In the genomic region with DNA sequence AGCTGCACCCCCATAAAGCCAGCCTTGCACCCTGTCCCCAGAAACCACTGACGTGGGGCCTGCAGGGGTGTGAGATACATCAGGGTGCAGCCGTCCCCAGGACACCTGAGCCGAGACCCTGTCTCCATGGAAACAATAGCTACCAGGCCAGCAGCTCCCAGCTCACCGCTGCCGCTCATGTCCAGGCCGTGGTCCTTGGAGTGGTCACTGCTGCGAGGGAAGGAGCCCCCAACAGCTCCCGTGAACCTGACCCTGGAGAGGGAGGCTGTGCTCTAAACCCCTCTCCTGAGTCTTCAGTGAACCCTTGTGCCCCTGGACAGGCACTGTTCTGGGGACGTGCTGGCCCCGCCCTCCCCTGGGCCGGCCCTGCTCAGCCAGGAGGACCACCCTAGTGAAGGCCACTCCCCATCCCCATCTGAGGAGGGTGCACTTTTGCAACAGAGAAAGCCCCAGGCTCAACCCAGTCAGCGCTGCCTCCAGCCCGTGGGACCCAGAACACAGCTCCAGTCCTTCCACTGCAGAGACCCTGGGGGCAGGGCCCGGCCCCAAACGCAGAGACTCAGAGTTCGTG, we compare ENCODE assay signal across 9 cellular contexts. TPM values are rescaled to one million over a fixed set of nuclear protein-coding genes. Genes with fewer than 3 reads are reported as not detected.
DNase-seq lines count a peak whose midpoint lies in the region; ATAC-seq and TF ChIP-seq lines count a peak whose summit lies in the region.
"Had no signal": no experiment of that assay in that cellular context is flagged by ENCODE, and none has a peak within 500 bp of the region (broad histone marks: within the 10 kb centered on the region; RNA-seq: fewer than 3 reads in every experiment).

No MANE protein-coding gene starts in this region.

- H3K4me2 ChIP-seq in KMS-11 (peak overlapping the region; percentile 60), Karpas-422 (ENCODE audit: low read depth, low read length, poor library complexity, severe bottlenecking) (no peak overlapping the region)

- ATAC-seq in GM21423 (IDR thresholded peaks at IDR 0.05; ENCODE audit: unreplicated experiment) = no peak
- ATAC-seq in GM21367 (IDR thresholded peaks at IDR 0.05; ENCODE audit: unreplicated experiment) = no peak

- H3K27ac ChIP-seq in KMS-11 (no peak overlapping the region), esophagus muscularis mucosa (replicated peaks in 1 of 4) (peak overlapping the region; percentile 89 to 97 (median 96)), mesodermal cell (ENCODE audit: low read depth, low read length, severe bottlenecking) (peak overlapping the region; percentile 92), thyroid gland (peak overlapping the region; percentile 77 to 95 (median 87)), Karpas-422 (ENCODE audit: low read length) (no peak overlapping the region), SJCRH30 (no peak overlapping the region)

- TF ChIP-seq EP300 in esophagus muscularis mucosa (IDR thresholded peaks at IDR 0.05) = no peak

- no peaks in the 10 kb centered on the region for H3K9me2 ChIP-seq in Karpas-422 (replicated peaks; ENCODE audit: insufficient read depth, low read length)

- no peak for TF ChIP-seq CTCF in KMS-11 (conservative IDR thresholded peaks at IDR 0.05; ENCODE audit: low read depth, low read length)
- no peak for TF ChIP-seq CTCF in esophagus muscularis mucosa (IDR thresholded peaks at IDR 0.05)
- TF ChIP-seq CTCF in thyroid gland (IDR thresholded peaks at IDR 0.05) = no peak

- no peak for DNase-seq in esophagus muscularis mucosa (ENCODE audit: extremely low spot score)
- DNase-seq in thyroid gland = no peak
- DNase-seq in Karpas-422 = no peak
- no peak for DNase-seq in SJCRH30
- DNase-seq: NCI-H446 treated with DMSO at 0.1 percent for 48 hours had no signal

- H3K4me3 ChIP-seq in KMS-11 (IDR thresholded peaks at IDR 0.05; ENCODE audit: insufficient read depth, low read depth, low read length) (no peak overlapping the region), esophagus muscularis mucosa (peak overlapping the region; percentile 1 to 43 (median 28)), mesodermal cell (ENCODE audit: extremely low read depth, insufficient read depth, low read length, poor library complexity, severe bottlenecking) (peak overlapping the region; percentile 14), thyroid gland (replicated peaks in 1 of 3) (no peak overlapping the region), Karpas-422 (ENCODE audit: low read length) (no peak overlapping the region), SJCRH30 (no peak overlapping the region)

- H3K4me1 ChIP-seq in KMS-11 (ENCODE audit: low read depth, poor library complexity, severe bottlenecking) (peaks cover 13% of the 10 kb centered on the region), esophagus muscularis mucosa (peaks cover 69 to 83% (median 76%) of the 10 kb centered on the region in 4 donors), mesodermal cell (ENCODE audit: control insufficient read depth, insufficient read depth, low read length, poor library complexity, severe bottlenecking) (peaks cover 37% of the 10 kb centered on the region), thyroid gland (peaks cover 20 to 53% of the 10 kb centered on the region in 2 donors), Karpas-422 (ENCODE audit: low read length) (peaks cover 37% of the 10 kb centered on the region), SJCRH30 (peaks cover 12% of the 10 kb centered on the region; the same call in 1 of the 2 replicates)

- H3K9ac ChIP-seq in KMS-11 (no peak overlapping the region), Karpas-422 (ENCODE audit: low read length) (no peak overlapping the region)

- TF ChIP-seq POLR2A in esophagus muscularis mucosa (IDR thresholded peaks at IDR 0.05; ENCODE audit: low read depth) = no peak
- no peak for TF ChIP-seq POLR2A in thyroid gland (IDR thresholded peaks at IDR 0.05)

- intact Hi-C loops in esophagus muscularis mucosa (cut with DNase I) (loop anchor here (5.0 kb wide), 2 partner anchors 51 to 114 kb away; no protein-coding TSS in a partner anchor), thyroid gland (cut with DNase I) (no loop called here)

- H3K9me3 ChIP-seq in esophagus muscularis mucosa = no peaks in the 10 kb centered on the region
- no peaks in the 10 kb centered on the region for H3K9me3 ChIP-seq in mesodermal cell (ENCODE audit: control insufficient read depth, low read length)
- H3K9me3 ChIP-seq in thyroid gland = no peaks in the 10 kb centered on the region
- H3K9me3 ChIP-seq in Karpas-422 (ENCODE audit: low read length) = no peaks in the 10 kb centered on the region
- no peaks in the 10 kb centered on the region for H3K9me3 ChIP-seq in SJCRH30 (replicated peaks)

- peaks cover 6% of the 10 kb centered on the region; the same call in 1 of the 2 replicates for H3K27me3 ChIP-seq in KMS-11 (ENCODE audit: insufficient read depth, low read depth)
- no peaks in the 10 kb centered on the region for H3K27me3 ChIP-seq in esophagus muscularis mucosa
- H3K27me3 ChIP-seq in thyroid gland = no peaks in the 10 kb centered on the region
- H3K27me3 ChIP-seq in Karpas-422 (ENCODE audit: low read length) = no peaks in the 10 kb centered on the region
- no peaks in the 10 kb centered on the region; the same call in 1 of the 2 replicates for H3K27me3 ChIP-seq in SJCRH30

- H3K36me3 ChIP-seq in KMS-11 (ENCODE audit: insufficient read depth) (no peaks in the 10 kb centered on the region), esophagus muscularis mucosa (no peaks in the 10 kb centered on the region), mesodermal cell (ENCODE audit: control insufficient read depth, insufficient read depth, low read length) (no peaks in the 10 kb centered on the region), thyroid gland (no peaks in the 10 kb centered on the region), Karpas-422 (ENCODE audit: insufficient read depth, low read length) (no peaks in the 10 kb centered on the region), SJCRH30 (no peaks in the 10 kb centered on the region)

- peak overlapping the region; percentile 81; the same call in 1 of the 2 replicates for H2AFZ ChIP-seq in KMS-11 (ENCODE audit: low read depth)
- no peak overlapping the region for H2AFZ ChIP-seq in Karpas-422 (ENCODE audit: low read length)

- no peaks in the 10 kb centered on the region for H4K20me1 ChIP-seq in KMS-11 (ENCODE audit: insufficient read depth)
- no peaks in the 10 kb centered on the region for H4K20me1 ChIP-seq in Karpas-422 (ENCODE audit: insufficient read depth, low read depth, low read length)

- 35% methylated on average over 14 of the region's 16 CpGs for WGBS in esophagus muscularis mucosa
- WGBS in mesodermal cell (ENCODE audit: insufficient coverage in 2 of 2), 2 experiments = 12 to 13% methylated on average over 11 to 13 of the region's 16 CpGs
- WGBS in thyroid gland, 2 donors = 62 to 70% methylated on average over 9 to 11 of the region's 16 CpGs

- H3K79me2 ChIP-seq in KMS-11 (ENCODE audit: insufficient read depth, low read depth) (no peaks in the 10 kb centered on the region), Karpas-422 (ENCODE audit: low read length) (no peaks in the 10 kb centered on the region)

RNA-seq across cellular contexts. Expression of gene INPP5A, which starts 19.6 kb away (rescaled TPM):
- total RNA-seq in esophagus muscularis mucosa (100 to 1,000 TPM; 234 to 301 (median 245) TPM), thyroid gland (10 to 100 TPM; 30.4 to 75.8 (median 41.1) TPM)
- 33.0 TPM for polyA plus RNA-seq in mesodermal cell (2013, experiment 1 of 2)
- 32.5 TPM for polyA plus RNA-seq in mesodermal cell (2013, experiment 2 of 2)
- total RNA-seq in Karpas-422 (2014; rRNA removed; shearing (Covaris generic); ENCODE audit: low replicate concordance) = 9.1 and 11.8 TPM in 2 replicates
- 18.9 and 22.4 TPM in 2 replicates for total RNA-seq in SJCRH30 (2014; rRNA removed; shearing (Covaris generic))

Comparison
In these comparisons a context has a peak if more than half of its experiments do, and no peak if none do; other contexts are left out.
1. H3K27ac ChIP-seq: peak in esophagus muscularis mucosa (4 of 4), mesodermal cell (single experiment) and thyroid gland (3 of 3); none in KMS-11 (single experiment), Karpas-422 (single experiment) and SJCRH30 (single experiment).
2. H3K4me3 ChIP-seq: peak in esophagus muscularis mucosa (4 of 4) and mesodermal cell (single experiment); none in KMS-11 (single experiment), thyroid gland (0 of 3), Karpas-422 (single experiment) and SJCRH30 (single experiment).